In genomic region chrX:120358687-120359086, GRCh38 we compare ENCODE assay signal across 11 cellular contexts. TPM values are rescaled to one million over a fixed set of nuclear protein-coding genes. Genes with fewer than 3 reads are reported as not detected.
A peak's percentile ranks its signal among the peaks of the same experiment; 100 is the strongest.
DNase-seq lines count a peak whose midpoint lies in the region; ATAC-seq and TF ChIP-seq lines count a peak whose summit lies in the region.
"Had no signal": no experiment of that assay in that cellular context is flagged by ENCODE, and none has a peak within 500 bp of the region (broad histone marks: within the 10 kb centered on the region; RNA-seq: fewer than 3 reads in every experiment).

No MANE protein-coding gene starts in this region.

- no peak overlapping the region for H2AFZ ChIP-seq in neural progenitor cell (replicated peaks)

- no peaks in the 10 kb centered on the region for H3K79me2 ChIP-seq in neural progenitor cell (ENCODE audit: low read depth)

- H3K9me3 Mint-ChIP-seq in activated naive CD4-positive, alpha-beta T cell treated with anti-CD3 and anti-CD28 coated beads, Interleukin-2, amount 50 U/mL, for 72 hours, result no peaks in the 10 kb centered on the region
- peaks cover 3% of the 10 kb centered on the region for H3K9me3 Mint-ChIP-seq in neural progenitor cell
- H3K9me3 Mint-ChIP-seq: activated T-helper 2 cell treated with anti-CD3 and anti-CD28 coated beads, Interferon-gamma antibody, Interleukin-2, Interleukin-4, amounts not matched to agents 10 μg/mL and 5 μg/mL and 100 μg/mL, durations not matched to agents 14 hours and 24 hours and 36 hours had no signal

- no peak overlapping the region for H3K27ac Mint-ChIP-seq in activated naive CD4-positive, alpha-beta T cell treated with anti-CD3 and anti-CD28 coated beads, Interleukin-2, amount 50 U/mL, for 72 hours
- no peak overlapping the region for H3K27ac Mint-ChIP-seq in neural progenitor cell
- no peak overlapping the region for H3K27ac Mint-ChIP-seq in T-helper 17 cell
- H3K27ac Mint-ChIP-seq: activated T-helper 2 cell treated with anti-CD3 and anti-CD28 coated beads, Interferon-gamma antibody, Interleukin-2, Interleukin-4, amounts not matched to agents 10 μg/mL and 5 μg/mL and 100 μg/mL, durations not matched to agents 14 hours and 24 hours and 36 hours; mesothelial cell of epicardium had no signal

- H3K4me3 Mint-ChIP-seq in neural progenitor cell (no peak overlapping the region), T-helper 17 cell (no peak overlapping the region)
- H3K4me3 Mint-ChIP-seq: mesothelial cell of epicardium had no signal

- ATAC-seq in activated naive CD4-positive, alpha-beta T cell treated with anti-CD3 and anti-CD28 coated beads, Interleukin-2, amount 50 U/mL, for 72 hours, result peak; percentile 69 to 91
- ATAC-seq in T-helper 17 cell (no peak), GM18873 (IDR thresholded peaks at IDR 0.05; ENCODE audit: low FRiP score, unreplicated experiment) (no peak)

- H3K4me1 ChIP-seq in neural progenitor cell, result no peaks in the 10 kb centered on the region

- no peak overlapping the region for H3K27ac ChIP-seq in neural progenitor cell

- H3K27me3 Mint-ChIP-seq in neural progenitor cell (ENCODE audit: insufficient read depth, low read depth) (peaks cover 11% of the 10 kb centered on the region), T-helper 17 cell (peaks cover 5% of the 10 kb centered on the region)

- H4K20me1 ChIP-seq in neural progenitor cell (ENCODE audit: low read depth), result no peaks in the 10 kb centered on the region

- no peaks in the 10 kb centered on the region for H3K36me3 Mint-ChIP-seq in activated naive CD4-positive, alpha-beta T cell treated with anti-CD3 and anti-CD28 coated beads, Interleukin-2, amount 50 U/mL, for 72 hours
- H3K36me3 Mint-ChIP-seq in neural progenitor cell (no peaks in the 10 kb centered on the region), T-helper 17 cell (ENCODE audit: low read depth) (no peaks in the 10 kb centered on the region)
- H3K36me3 Mint-ChIP-seq: mesothelial cell of epicardium had no signal

- intact Hi-C loops in lower leg skin (cut with DNase I; ENCODE audit: low total_unique reads), result no loop called here

- H3K4me3 ChIP-seq in neural progenitor cell (no peak overlapping the region), lower leg skin (ENCODE audit: low read depth, poor library complexity, severe bottlenecking) (no peak overlapping the region)

- no peaks in the 10 kb centered on the region for H3K36me3 ChIP-seq in neural progenitor cell

- no peak overlapping the region for H3K4me2 ChIP-seq in neural progenitor cell

- no peak overlapping the region for H3K9ac ChIP-seq in neural progenitor cell

- H3K4me1 Mint-ChIP-seq in neural progenitor cell, result peaks cover 35% of the 10 kb centered on the region
- H3K4me1 Mint-ChIP-seq in T-helper 17 cell, result no peaks in the 10 kb centered on the region
- H3K4me1 Mint-ChIP-seq: mesothelial cell of epicardium had no signal

- TF ChIP-seq POLR2A in lower leg skin (IDR thresholded peaks at IDR 0.05), result no peak

- H3K27me3 ChIP-seq in neural progenitor cell, result no peaks in the 10 kb centered on the region

- DNase-seq in COLO829 (ENCODE audit: low spot score), result peak; percentile 85
- DNase-seq in HK-2 (ENCODE audit: unreplicated experiment), result peak; percentile 37
- DNase-seq in activated naive CD4-positive, alpha-beta T cell treated with anti-CD3 and anti-CD28 coated beads, Interleukin-2, amount 50 U/mL, for 72 hours (ENCODE audit: low spot score in 2 of 2), result peak in 1 of 2 donors; percentile 15
- peak; percentile 2 for DNase-seq in neural progenitor cell (ENCODE audit: low spot score)
- no peak for DNase-seq in T-helper 17 cell
- no peak for DNase-seq in lower leg skin (ENCODE audit: low spot score in 2 of 2)
- no peak for DNase-seq in amniotic stem cell (lab: John Stamatoyannopoulos, UW)

- 12 to 39% methylated on average over 5 of the region's 5 CpGs for WGBS in lower leg skin, 2 donors

- H3K9me3 ChIP-seq in neural progenitor cell (ENCODE audit: low read depth) (no peaks in the 10 kb centered on the region), T-helper 17 cell (ENCODE audit: control insufficient read depth, low read length, poor library complexity, severe bottlenecking) (no peaks in the 10 kb centered on the region)

- TF ChIP-seq CTCF in neural progenitor cell (IDR thresholded peaks at IDR 0.05) (no peak), lower leg skin (IDR thresholded peaks at IDR 0.05) (no peak)

- H3F3A ChIP-seq in neural progenitor cell (ENCODE audit: low read depth), result no peaks in the 10 kb centered on the region

RNA-seq across cellular contexts. Expression of gene ATP1B4, which starts 3.2 kb away (rescaled TPM):
- not detected for total RNA-seq in activated naive CD4-positive, alpha-beta T cell treated with anti-CD3 and anti-CD28 coated beads, Interleukin-2, amount 50 U/mL, for 72 hours
- total RNA-seq in neural progenitor cell (ENCODE audit: low replicate concordance) (not detected in 2 replicates), T-helper 17 cell (not detected), lower leg skin (not detected)
- total RNA-seq: activated T-helper 2 cell treated with anti-CD3 and anti-CD28 coated beads, Interferon-gamma antibody, Interleukin-2, Interleukin-4, amounts not matched to agents 10 μg/mL and 5 μg/mL and 100 μg/mL, durations not matched to agents 14 hours and 24 hours and 36 hours; epithelial cell of proximal tubule; mesothelial cell of epicardium had no signal

RNA-seq across cellular contexts. Expression of gene TMEM255A, which starts 47.4 kb away (rescaled TPM):
- total RNA-seq in activated naive CD4-positive, alpha-beta T cell treated with anti-CD3 and anti-CD28 coated beads, Interleukin-2, amount 50 U/mL, for 72 hours, result not detected
- 2.0 and 3.5 TPM in 2 replicates for total RNA-seq in neural progenitor cell (ENCODE audit: low replicate concordance)
- total RNA-seq in T-helper 17 cell, result under 1 TPM in 1 of 2 donors, not detected in 1; 0.30 TPM
- total RNA-seq in lower leg skin, result 1 to 10 TPM; 1.7 to 4.3 (median 3.0) TPM
- total RNA-seq: activated T-helper 2 cell treated with anti-CD3 and anti-CD28 coated beads, Interferon-gamma antibody, Interleukin-2, Interleukin-4, amounts not matched to agents 10 μg/mL and 5 μg/mL and 100 μg/mL, durations not matched to agents 14 hours and 24 hours and 36 hours had no signal

Comparison
In these comparisons a context has a peak if more than half of its experiments do, and no peak if none do; other contexts are left out.
1. DNase-seq: peak in COLO829 (single experiment), HK-2 (single experiment) and neural progenitor cell (single experiment); none in T-helper 17 cell (0 of 3), lower leg skin (0 of 2) and amniotic stem cell (single experiment).
2. ATAC-seq: peak in activated naive CD4-positive, alpha-beta T cell treated with anti-CD3 and anti-CD28 coated beads, Interleukin-2, amount 50 U/mL, for 72 hours (2 of 2); none in T-helper 17 cell (single experiment) and GM18873 (single experiment).